1 cellular context compared by ENCODE assay signal in the genomic region with DNA sequence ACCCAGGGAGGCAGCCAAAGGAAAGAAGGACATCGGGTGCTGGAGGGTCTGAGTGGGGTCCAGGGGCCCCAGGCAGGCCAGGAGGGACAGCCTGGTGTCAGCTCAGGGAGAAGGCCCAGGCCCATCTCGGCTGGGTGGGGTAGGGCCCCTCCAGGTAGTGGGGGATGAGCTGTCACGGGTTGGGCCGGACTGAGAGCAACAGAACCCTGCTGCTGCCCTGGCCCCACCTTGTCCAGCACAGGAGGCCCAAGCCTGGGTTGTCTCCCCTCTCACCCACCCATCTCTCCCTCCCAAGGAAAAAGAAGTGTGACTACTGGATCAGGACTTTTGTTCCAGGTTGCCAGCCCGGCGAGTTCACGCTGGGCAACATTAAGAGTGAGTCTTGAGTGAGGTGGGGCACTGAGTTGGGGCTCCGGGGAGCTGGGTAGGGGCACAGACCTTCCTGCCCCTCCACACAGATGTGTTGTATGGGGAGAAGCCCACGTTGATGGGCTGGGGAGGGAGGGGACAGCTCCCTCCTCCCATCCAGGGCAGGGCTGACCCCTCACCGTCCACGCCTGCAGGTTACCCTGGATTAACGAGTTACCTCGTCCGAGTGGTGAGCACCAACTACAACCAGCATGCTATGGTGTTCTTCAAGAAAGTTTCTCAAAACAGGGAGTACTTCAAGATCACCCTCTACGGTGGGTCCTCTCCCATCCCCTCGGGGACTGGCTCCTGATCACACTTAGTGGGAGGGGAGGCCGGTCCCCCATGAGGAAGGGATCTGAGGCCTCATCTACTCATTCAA.
TF ChIP-seq lines count a peak whose summit lies in the region.

No MANE protein-coding gene starts in this region.

TF ChIP-seq in WTC11, 78 proteins besides CTCF, POLR2A, EP300 and RAD21:
- TF ChIP-seq, protein P1, sequence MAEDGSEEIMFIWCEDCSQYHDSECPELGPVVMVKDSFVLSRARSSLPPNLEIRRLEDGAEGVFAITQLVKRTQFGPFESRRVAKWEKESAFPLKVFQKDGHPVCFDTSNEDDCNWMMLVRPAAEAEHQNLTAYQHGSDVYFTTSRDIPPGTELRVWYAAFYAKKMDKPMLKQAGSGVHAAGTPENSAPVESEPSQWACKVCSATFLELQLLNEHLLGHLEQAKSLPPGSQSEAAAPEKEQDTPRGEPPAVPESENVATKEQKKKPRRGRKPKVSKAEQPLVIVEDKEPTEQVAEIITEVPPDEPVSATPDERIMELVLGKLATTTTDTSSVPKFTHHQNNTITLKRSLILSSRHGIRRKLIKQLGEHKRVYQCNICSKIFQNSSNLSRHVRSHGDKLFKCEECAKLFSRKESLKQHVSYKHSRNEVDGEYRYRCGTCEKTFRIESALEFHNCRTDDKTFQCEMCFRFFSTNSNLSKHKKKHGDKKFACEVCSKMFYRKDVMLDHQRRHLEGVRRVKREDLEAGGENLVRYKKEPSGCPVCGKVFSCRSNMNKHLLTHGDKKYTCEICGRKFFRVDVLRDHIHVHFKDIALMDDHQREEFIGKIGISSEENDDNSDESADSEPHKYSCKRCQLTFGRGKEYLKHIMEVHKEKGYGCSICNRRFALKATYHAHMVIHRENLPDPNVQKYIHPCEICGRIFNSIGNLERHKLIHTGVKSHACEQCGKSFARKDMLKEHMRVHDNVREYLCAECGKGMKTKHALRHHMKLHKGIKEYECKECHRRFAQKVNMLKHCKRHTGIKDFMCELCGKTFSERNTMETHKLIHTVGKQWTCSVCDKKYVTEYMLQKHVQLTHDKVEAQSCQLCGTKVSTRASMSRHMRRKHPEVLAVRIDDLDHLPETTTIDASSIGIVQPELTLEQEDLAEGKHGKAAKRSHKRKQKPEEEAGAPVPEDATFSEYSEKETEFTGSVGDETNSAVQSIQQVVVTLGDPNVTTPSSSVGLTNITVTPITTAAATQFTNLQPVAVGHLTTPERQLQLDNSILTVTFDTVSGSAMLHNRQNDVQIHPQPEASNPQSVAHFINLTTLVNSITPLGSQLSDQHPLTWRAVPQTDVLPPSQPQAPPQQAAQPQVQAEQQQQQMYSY (CRISPR knock-in tag; IDR thresholded peaks at IDR 0.05), result peak; percentile 3; the same call in 1 of the 2 replicates
- TF ChIP-seq, protein P2, sequence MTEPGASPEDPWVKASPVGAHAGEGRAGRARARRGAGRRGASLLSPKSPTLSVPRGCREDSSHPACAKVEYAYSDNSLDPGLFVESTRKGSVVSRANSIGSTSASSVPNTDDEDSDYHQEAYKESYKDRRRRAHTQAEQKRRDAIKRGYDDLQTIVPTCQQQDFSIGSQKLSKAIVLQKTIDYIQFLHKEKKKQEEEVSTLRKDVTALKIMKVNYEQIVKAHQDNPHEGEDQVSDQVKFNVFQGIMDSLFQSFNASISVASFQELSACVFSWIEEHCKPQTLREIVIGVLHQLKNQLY (CRISPR knock-in tag; IDR thresholded peaks at IDR 0.05), result no peak
